ENCODE assay signal across 16 cellular contexts in the genomic region with DNA sequence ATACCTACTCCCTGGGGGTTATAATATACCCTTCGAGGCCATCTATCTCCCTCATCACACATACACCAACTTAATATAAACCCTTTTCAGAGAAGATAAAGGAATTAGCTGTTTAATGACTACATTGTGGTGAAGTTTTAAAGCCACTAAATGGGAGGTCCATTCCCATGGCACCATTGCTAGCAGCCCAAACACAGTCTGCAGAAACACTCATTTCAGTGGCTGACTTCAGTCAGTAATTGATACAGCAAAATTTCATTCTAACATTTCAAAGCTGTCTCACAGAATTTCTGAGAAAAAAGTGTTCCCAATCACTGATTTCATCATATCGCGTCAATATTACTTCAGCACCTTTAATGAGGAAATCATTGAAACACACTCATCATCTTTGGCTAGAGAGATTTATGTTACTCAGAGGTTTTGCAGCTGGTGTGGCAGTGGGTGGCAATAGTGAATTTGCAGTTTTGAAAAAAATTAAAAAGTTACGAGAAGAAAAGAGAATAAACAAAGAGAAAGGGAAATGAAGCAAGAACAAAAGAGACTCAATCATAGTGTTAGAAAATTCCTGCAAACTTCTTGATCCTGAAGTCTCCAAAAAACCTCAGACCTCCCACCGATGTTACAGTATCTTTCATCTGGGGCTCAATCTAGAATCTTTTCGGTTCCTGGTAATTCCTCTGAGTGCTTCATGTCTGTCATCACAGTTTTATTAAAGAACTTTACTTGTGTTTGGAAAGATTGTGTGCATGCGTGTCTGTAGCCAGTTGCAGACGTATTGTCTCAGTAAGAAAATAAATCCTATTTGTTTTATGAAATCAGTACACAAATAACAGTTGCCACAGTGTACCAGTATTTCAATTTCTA.
DNase-seq lines count a peak whose midpoint lies in the region; ATAC-seq and TF ChIP-seq lines count a peak whose summit lies in the region.
"Had no signal": no experiment of that assay in that cellular context is flagged by ENCODE, and none has a peak within 500 bp of the region (broad histone marks: within the 10 kb centered on the region; RNA-seq: fewer than 3 reads in every experiment).

No MANE protein-coding gene starts in this region.

- H4K20me1 ChIP-seq in PC-9 (ENCODE audit: insufficient read depth) = no peaks in the 10 kb centered on the region

- no peaks in the 10 kb centered on the region for H3K36me3 ChIP-seq in CD8-positive, alpha-beta T cell (ENCODE audit: insufficient read depth, low read length)
- no peaks in the 10 kb centered on the region for H3K36me3 ChIP-seq in right lobe of liver
- 0 out of 2 replicates have a peak, but pooled peaks cover 4% of the 10 kb centered on the region for H3K36me3 ChIP-seq in PC-9 (ENCODE audit: low read depth)
- H3K36me3 ChIP-seq: thoracic aorta had no signal

- H3K27me3 Mint-ChIP-seq in CD8-positive, alpha-beta T cell (ENCODE audit: low read depth) = no peaks in the 10 kb centered on the region
- H3K27me3 Mint-ChIP-seq in activated naive CD8-positive, alpha-beta T cell treated with anti-CD3 and anti-CD28 coated beads, Interleukin-2, amount 50 U/mL, for 24 hours = no peaks in the 10 kb centered on the region
- H3K27me3 Mint-ChIP-seq: activated B cell treated with CpG ODN at 0.5 μM for 24 hours had no signal

- H2AFZ ChIP-seq in PC-9 = no peak overlapping the region

- peaks cover 30% of the 10 kb centered on the region for H3K4me1 Mint-ChIP-seq in CD8-positive, alpha-beta T cell (ENCODE audit: low read depth)
- H3K4me1 Mint-ChIP-seq in activated naive CD8-positive, alpha-beta T cell treated with anti-CD3 and anti-CD28 coated beads, Interleukin-2, amount 50 U/mL, for 24 hours = peaks cover 27% of the 10 kb centered on the region
- H3K4me1 Mint-ChIP-seq: activated B cell treated with CpG ODN at 0.5 μM for 24 hours had no signal

- intact Hi-C loops in CD8-positive, alpha-beta T cell (cut with DNase I, micrococcal nuclease) = loop anchor here in 1 of 2 experiments (1.0 to 5.0 kb wide), 4 partner anchors 28 to 92 kb away; no protein-coding TSS in a partner anchor
- intact Hi-C loops in right lobe of liver (cut with DNase I) (no loop called here), PC-9 (cut with micrococcal nuclease; ENCODE audit: unreplicated experiment) (no loop called here)

- DNase-seq in CD8-positive, alpha-beta T cell = no peak
- DNase-seq in LNCaP clone FGC (ENCODE audit: low read depth) (peak; percentile 44), right lobe of liver (no peak), substantia nigra (lab: John Stamatoyannopoulos, UW) (no peak), PC-9 (no peak), OCI-M2 (lab: John Stamatoyannopoulos, UW; ENCODE audit: unreplicated experiment) (no peak)
- no peak for DNase-seq in activated naive CD8-positive, alpha-beta T cell treated with anti-CD3 and anti-CD28 coated beads, Interleukin-2, amount 50 U/mL, for 24 hours
- DNase-seq: activated B cell treated with CpG ODN at 0.5 μM for 24 hours, MM.1S, NCI-H345 had no signal

- no peaks in the 10 kb centered on the region; the same call in 1 of the 2 replicates for H3F3A ChIP-seq in PC-9 (ENCODE audit: insufficient read depth, low read depth)

- H3K9me2 ChIP-seq in PC-9 (ENCODE audit: insufficient read depth) = no peaks in the 10 kb centered on the region

- H3K4me1 ChIP-seq in CD8-positive, alpha-beta T cell (ENCODE audit: insufficient read depth, low read length) = peaks cover 21% of the 10 kb centered on the region
- peaks cover 0 to 16% (median 6%) of the 10 kb centered on the region in 4 donors for H3K4me1 ChIP-seq in right lobe of liver
- H3K4me1 ChIP-seq in PC-9 (replicated peaks; ENCODE audit: insufficient read depth) = no peaks in the 10 kb centered on the region
- H3K4me1 ChIP-seq: right atrium auricular region had no signal

- TF ChIP-seq CTCF in CD8-positive, alpha-beta T cell (IDR thresholded peaks at IDR 0.05) = no peak
- no peak for TF ChIP-seq CTCF in LNCaP clone FGC (IDR thresholded peaks at IDR 0.05; ENCODE audit: control insufficient read depth, extremely low read depth, insufficient read depth)
- TF ChIP-seq CTCF in right lobe of liver (IDR thresholded peaks at IDR 0.05) = no peak
- no peak for TF ChIP-seq CTCF in PC-9 (conservative IDR thresholded peaks at IDR 0.05)

- ATAC-seq in CD8-positive, alpha-beta T cell = no peak
- ATAC-seq in activated naive CD8-positive, alpha-beta T cell treated with anti-CD3 and anti-CD28 coated beads, Interleukin-2, amount 50 U/mL, for 24 hours = no peak
- ATAC-seq in right lobe of liver = peak; percentile 41 to 78 (median 74)
- ATAC-seq in HG02642 (IDR thresholded peaks at IDR 0.05; ENCODE audit: poor library complexity, unreplicated experiment) = no peak
- ATAC-seq: Right ventricle myocardium inferior had no signal

- no peak overlapping the region for H3K4me3 Mint-ChIP-seq in CD8-positive, alpha-beta T cell
- no peak overlapping the region for H3K4me3 Mint-ChIP-seq in activated naive CD8-positive, alpha-beta T cell treated with anti-CD3 and anti-CD28 coated beads, Interleukin-2, amount 50 U/mL, for 24 hours
- H3K4me3 Mint-ChIP-seq: activated B cell treated with CpG ODN at 0.5 μM for 24 hours had no signal

- H3K79me2 ChIP-seq in PC-9 (ENCODE audit: low read depth) = no peaks in the 10 kb centered on the region

- POLR2A ChIA-PET in CD8-positive, alpha-beta T cell (lab: Charles Lee) = interaction anchor here (1.4 kb wide), 1 partner anchor 105 kb away, joined by 5 read pairs; the partner anchor contains the start of gene ERCC6L2
- POLR2A ChIA-PET in PC-9 (lab: Charles Lee; ENCODE audit: unreplicated experiment) = interaction anchor here (0.6 kb wide), 1 partner anchor 29 kb away, joined by 5 read pairs; no protein-coding TSS in a partner anchor

- no TSS peak for BruUV-seq in PC-9 (replicated peaks; lab: Mats Ljungman, UMichigan)

- H3K36me3 Mint-ChIP-seq in CD8-positive, alpha-beta T cell = peaks cover 35% of the 10 kb centered on the region
- peaks cover 35% of the 10 kb centered on the region for H3K36me3 Mint-ChIP-seq in activated naive CD8-positive, alpha-beta T cell treated with anti-CD3 and anti-CD28 coated beads, Interleukin-2, amount 50 U/mL, for 24 hours (ENCODE audit: low read depth)

- H3K27ac ChIP-seq in CD8-positive, alpha-beta T cell (ENCODE audit: low read depth, low read length) = no peak overlapping the region
- H3K27ac ChIP-seq in right lobe of liver (peak overlapping the region in 1 of 3 donors; percentile 19), substantia nigra (ENCODE audit: low read depth, low read length, poor library complexity, severe bottlenecking) (no peak overlapping the region), PC-9 (no peak overlapping the region)
- H3K27ac ChIP-seq: cardiac muscle cell, epithelial cell of prostate, right atrium auricular region, thoracic aorta had no signal

- TF ChIP-seq POLR2A in right lobe of liver (IDR thresholded peaks at IDR 0.05) = no peak

- H3K4me3 ChIP-seq in CD8-positive, alpha-beta T cell (ENCODE audit: low read depth, low read length) = no peak overlapping the region
- H3K4me3 ChIP-seq in LNCaP clone FGC (ENCODE audit: low read depth, low read length) = peak overlapping the region; percentile 24; the same call in 1 of the 2 replicates
- no peak overlapping the region for H3K4me3 ChIP-seq in right lobe of liver
- H3K4me3 ChIP-seq in PC-9 = no peak overlapping the region
- H3K4me3 ChIP-seq: cardiac muscle cell, right atrium auricular region, thoracic aorta had no signal

- H3K9me3 Mint-ChIP-seq in CD8-positive, alpha-beta T cell = no peaks in the 10 kb centered on the region
- no peaks in the 10 kb centered on the region for H3K9me3 Mint-ChIP-seq in activated naive CD8-positive, alpha-beta T cell treated with anti-CD3 and anti-CD28 coated beads, Interleukin-2, amount 50 U/mL, for 24 hours
- H3K9me3 Mint-ChIP-seq: activated B cell treated with CpG ODN at 0.5 μM for 24 hours had no signal

- CTCF ChIA-PET in CD8-positive, alpha-beta T cell (lab: Charles Lee) = no interaction called here
- CTCF ChIA-PET in PC-9 (lab: Charles Lee) = no interaction called here

- WGBS in right lobe of liver (ENCODE audit: insufficient coverage, low coverage, low lambda C conversion rate, missing lambda C conversion rate) = 51% methylated on average over 7 of the region's 8 CpGs

- peak overlapping the region; percentile 8 for H3K27ac Mint-ChIP-seq in CD8-positive, alpha-beta T cell
- H3K27ac Mint-ChIP-seq in activated naive CD8-positive, alpha-beta T cell treated with anti-CD3 and anti-CD28 coated beads, Interleukin-2, amount 50 U/mL, for 24 hours = peak overlapping the region; percentile 36
- H3K27ac Mint-ChIP-seq: activated B cell treated with CpG ODN at 0.5 μM for 24 hours had no signal

- H3K27me3 ChIP-seq in CD8-positive, alpha-beta T cell (ENCODE audit: insufficient read depth, low read length) = no peaks in the 10 kb centered on the region
- H3K27me3 ChIP-seq in right lobe of liver (no peaks in the 10 kb centered on the region), PC-9 (ENCODE audit: insufficient read depth, low read depth) (no peaks in the 10 kb centered on the region)
- H3K27me3 ChIP-seq: cardiac muscle cell, right atrium auricular region had no signal

- no peak overlapping the region for H3K4me2 ChIP-seq in PC-9

- H3K9me3 ChIP-seq in CD8-positive, alpha-beta T cell (ENCODE audit: low read length) = no peaks in the 10 kb centered on the region
- H3K9me3 ChIP-seq in right lobe of liver (no peaks in the 10 kb centered on the region), PC-9 (ENCODE audit: insufficient read depth, low read depth) (no peaks in the 10 kb centered on the region)
- H3K9me3 ChIP-seq: right atrium auricular region, thoracic aorta had no signal

Comparison
In these comparisons a context has a peak if more than half of its experiments do, and no peak if none do; other contexts are left out.
1. ATAC-seq: peak in right lobe of liver (4 of 4); none in CD8-positive, alpha-beta T cell (single experiment), activated naive CD8-positive, alpha-beta T cell treated with anti-CD3 and anti-CD28 coated beads, Interleukin-2, amount 50 U/mL, for 24 hours (single experiment) and HG02642 (single experiment).